8 cellular contexts compared by ENCODE assay signal in the genomic region with DNA sequence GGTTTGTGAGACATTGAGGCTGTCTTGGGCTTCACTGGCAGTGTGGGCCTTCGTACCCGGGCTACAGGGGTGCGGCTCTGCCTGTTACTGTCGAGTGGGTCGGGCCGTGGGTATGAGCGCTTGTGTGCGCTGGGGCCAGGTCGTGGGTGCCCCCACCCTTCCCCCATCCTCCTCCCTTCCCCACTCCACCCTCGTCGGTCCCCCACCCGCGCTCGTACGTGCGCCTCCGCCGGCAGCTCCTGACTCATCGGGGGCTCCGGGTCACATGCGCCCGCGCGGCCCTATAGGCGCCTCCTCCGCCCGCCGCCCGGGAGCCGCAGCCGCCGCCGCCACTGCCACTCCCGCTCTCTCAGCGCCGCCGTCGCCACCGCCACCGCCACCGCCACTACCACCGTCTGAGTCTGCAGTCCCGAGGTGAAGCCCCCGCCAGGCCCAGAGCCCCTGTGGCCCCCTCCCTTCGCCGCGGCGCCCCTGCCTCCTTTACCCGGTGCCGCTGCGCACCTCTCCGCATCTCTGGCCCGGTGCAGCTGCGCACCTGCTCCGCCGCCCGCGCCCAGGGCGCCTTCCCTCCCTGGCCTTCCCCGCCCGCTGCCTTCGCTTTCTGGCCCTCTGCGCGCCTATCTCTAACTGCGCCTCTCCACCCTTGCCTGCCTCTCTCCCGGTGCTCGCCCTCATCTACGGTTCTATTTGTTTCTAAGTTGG.
DNase-seq lines count a peak whose midpoint lies in the region; ATAC-seq and TF ChIP-seq lines count a peak whose summit lies in the region.

A gene (plus strand): TSS at position 335 of the 702 bp plus-strand sequence. CDS start 1,253 bp downstream, outside the sequence.

- in situ Hi-C loops in ACHN (cut with HindIII; ENCODE audit: low pct_ligation_motif_present, low pct_unique_long_range_greater_than_20kb, low sequenced_read_pairs): no loop called here

- POLR2A ChIA-PET in RWPE1 (lab: Yijun Ruan, JAX; ENCODE audit: low non-redundant PET): interaction anchor here (0.5 to 1.0 kb wide), 3 partner anchors 9 to 36 kb away, joined by 3 to 4 read pairs (median 4); no protein-coding TSS in a partner anchor

- TF ChIP-seq CTCF in RWPE1 (conservative IDR thresholded peaks at IDR 0.05; ENCODE audit: low read depth): no peak

- ATAC-seq in GM18909 (IDR thresholded peaks at IDR 0.05; ENCODE audit: poor library complexity, unreplicated experiment): peak; percentile 76
- ATAC-seq in HG03457 (IDR thresholded peaks at IDR 0.05; ENCODE audit: unreplicated experiment): peak; percentile 47

- peak; percentile 79 for DNase-seq in ACHN
- DNase-seq in RWPE1 (ENCODE audit: low spot score): no peak
- peak; percentile 34 to 79 (median 65) for DNase-seq in activated naive CD4-positive, alpha-beta T cell (lab: John Stamatoyannopoulos, UW)
- peak; percentile 82 for DNase-seq in germinal center (ENCODE audit: low spot score)
- DNase-seq in nucleus accumbens (lab: John Stamatoyannopoulos, UW): peak; percentile 23 to 91 (median 77)
- peak; percentile 77 for DNase-seq in superior temporal gyrus (ENCODE audit: extremely low spot score)

- peak within 1 kb of the TSS; percentile 38; the same call in 1 of the 2 replicates for H3K27ac ChIP-seq in RWPE1

- CTCF ChIA-PET in RWPE1 (lab: Yijun Ruan, JAX): interaction anchor here (0.6 to 0.7 kb wide), 2 partner anchors 11 to 52 kb away, joined by 3 read pairs; no protein-coding TSS in a partner anchor
